22 cellular contexts compared by ENCODE assay signal in genomic region chr17:1625507-1626080, GRCh38. TPM values are rescaled to one million over a fixed set of nuclear protein-coding genes. Genes with fewer than 3 reads are reported as not detected.
DNase-seq lines count a peak whose midpoint lies in the region; ATAC-seq, FAIRE-seq and TF ChIP-seq lines count a peak whose summit lies in the region.
"Had no signal": no experiment of that assay in that cellular context is flagged by ENCODE, and none has a peak within 500 bp of the region (broad histone marks: within the 10 kb centered on the region; RNA-seq: fewer than 3 reads in every experiment).

No MANE protein-coding gene starts in this region.

- 89 to 96% methylated on average over 9 of the region's 9 CpGs for WGBS in heart right ventricle, 2 donors
- 95% methylated on average over 9 of the region's 9 CpGs; no CpG with 5 or more reads in 1 of the 2 experiments for WGBS in H1 (ENCODE audit: extremely low coverage in 1 of 2, insufficient coverage in 1 of 2, insufficient read length in 1 of 2, insufficient replicate concordance in 2 of 2, low coverage in 1 of 2, low lambda C conversion rate in 2 of 2, missing lambda C conversion rate in 1 of 2), 2 experiments
- WGBS in tibial nerve, 2 donors: 75 to 81% methylated on average over 9 of the region's 9 CpGs

- ATAC-seq in Right ventricle myocardium inferior (no peak), heart right ventricle (no peak)
- ATAC-seq: activated naive CD8-positive, alpha-beta T cell treated with anti-CD3 and anti-CD28 coated beads, Interleukin-2, amount 50 U/mL, for 24 hours; naive thymus-derived CD4-positive, alpha-beta T cell; sciatic nerve had no signal

- H3K27me3 ChIP-seq in heart right ventricle: no peaks in the 10 kb centered on the region
- H3K27me3 ChIP-seq in H1 (replicated peaks in 1 of 4; ENCODE audit: control insufficient read depth in 3 of 4, extremely low read depth in 1 of 4, insufficient read depth in 3 of 4, low read length in 3 of 4): peaks cover 0 to 13% (median 5%) of the 10 kb centered on the region in 4 experiments; a peak in 5 of 7 replicates
- H3K27me3 ChIP-seq in neural cell (ENCODE audit: insufficient read depth, low read depth, low read length): no peaks in the 10 kb centered on the region
- H3K27me3 ChIP-seq in tibial nerve: no peaks in the 10 kb centered on the region
- H3K27me3 ChIP-seq: transverse colon had no signal

- TF ChIP-seq CTCF in heart right ventricle (IDR thresholded peaks at IDR 0.05) (no peak), H1 (IDR thresholded peaks at IDR 0.05; ENCODE audit: control extremely low read depth in 1 of 3, insufficient read depth in 1 of 3, low read depth in 1 of 3, low read length in 3 of 3) (no peak), neural cell (IDR thresholded peaks at IDR 0.05; ENCODE audit: poor library complexity, severe bottlenecking) (no peak), tibial nerve (IDR thresholded peaks at IDR 0.05) (no peak)

- H2BK20ac ChIP-seq in H1 (ENCODE audit: low read length): no peak overlapping the region

- H4K20me1 ChIP-seq in H1 (replicated peaks in 1 of 2; ENCODE audit: control insufficient read depth in 1 of 2, insufficient read depth in 2 of 2, low read length in 2 of 2) (peaks cover 0 to 4% of the 10 kb centered on the region in 2 experiments), neural cell (ENCODE audit: insufficient read depth) (peaks cover 4% of the 10 kb centered on the region)

- H3K4ac ChIP-seq in H1 (replicated peaks; ENCODE audit: insufficient read length, low read depth, low read length): no peak overlapping the region

- H2BK120ac ChIP-seq in H1 (replicated peaks; ENCODE audit: low read depth, low read length): no peak overlapping the region

- H3K4me1 ChIP-seq in heart right ventricle: peaks cover 3 to 44% (median 21%) of the 10 kb centered on the region in 9 donors
- H3K4me1 ChIP-seq in H1 (replicated peaks in 1 of 4; ENCODE audit: control insufficient read depth in 3 of 4, insufficient read depth in 4 of 4, low read length in 3 of 4): peaks cover 0 to 11% (median 5%) of the 10 kb centered on the region in 4 experiments; a peak in 6 of 7 replicates
- peaks cover 0 to 43% (median 27%) of the 10 kb centered on the region in 4 donors for H3K4me1 ChIP-seq in tibial nerve

- H3K56ac ChIP-seq in H1 (replicated peaks; ENCODE audit: insufficient read length, low read depth, low read length): no peak overlapping the region

- H4K5ac ChIP-seq in H1 (ENCODE audit: insufficient read length, low read depth, low read length): no peak overlapping the region

- peak; percentile 62 for DNase-seq in Right ventricle myocardium inferior (ENCODE audit: missing footprints)
- no peak for DNase-seq in heart right ventricle
- no peak for DNase-seq in H1 (ENCODE audit: low read depth in 1 of 2, low spot score in 2 of 2)
- DNase-seq in tibial nerve (ENCODE audit: low spot score in 2 of 2): no peak
- no peak for DNase-seq in kidney glomerular epithelial cell (lab: John Stamatoyannopoulos, UW)
- DNase-seq in A172 (ENCODE audit: low spot score): no peak
- no peak for DNase-seq in NCI-H128 (lab: John Stamatoyannopoulos, UW; ENCODE audit: unreplicated experiment)
- DNase-seq: 8988T; activated CD4-positive, alpha-beta T cell treated with anti-CD3 and anti-CD28 coated beads, Interleukin-2, amount 10 ng/mL, durations not matched to agents 24 days and 14 days; activated naive CD8-positive, alpha-beta T cell treated with anti-CD3 and anti-CD28 coated beads, Interleukin-2, amount 50 U/mL, for 24 hours; caudate nucleus; effector CD4-positive, alpha-beta T cell; HCEC 1CT; naive thymus-derived CD4-positive, alpha-beta T cell; NCI-H1105; NCI-H2171; NK-92 treated with Interleukin-12 subunit alpha and Interleukin-12 subunit beta, amount 100 ng/mL, for 24 hours; SHP77 treated with DMSO at 0.1 percent for 48 hours; stimulated activated CD4-positive, alpha-beta T cell treated with anti-CD3 and anti-CD28 coated beads, Interleukin-4, amount 100 ng/mL, for 24 hours; transverse colon had no signal

- H3K14ac ChIP-seq in H1 (ENCODE audit: insufficient read length): no peak overlapping the region

- H3K27ac ChIP-seq in heart right ventricle (peak overlapping the region in 2 of 10 donors; percentile 97), H1 (ENCODE audit: low read depth, low read length) (no peak overlapping the region), neural cell (ENCODE audit: low read length) (no peak overlapping the region), tibial nerve (peak overlapping the region in 3 of 4 donors; percentile 88 to 98 (median 95))

- FAIRE-seq in H1 (lab: Jason Lieb, UNC): no peak

- peak overlapping the region; percentile 81; the same call in 1 of the 2 replicates for H2BK15ac ChIP-seq in H1 (ENCODE audit: low read length)

- no peak overlapping the region for H3K4me2 ChIP-seq in H1 (ENCODE audit: insufficient read depth in 1 of 2, low read depth in 2 of 2, low read length in 2 of 2)
- H3K4me2 ChIP-seq in neural cell (ENCODE audit: low read length): peak overlapping the region; percentile 94

- CTCF ChIA-PET in H1 (lab: Charles Lee; ENCODE audit: partially characterized antibody): interaction anchor here (1.0 to 14.5 kb wide), 8 partner anchors 10 to 92 kb away, joined by 3 to 146 read pairs (median 4); no protein-coding TSS in a partner anchor

- H3K79me2 ChIP-seq in H1 (ENCODE audit: control insufficient read depth in 1 of 2, insufficient read depth in 2 of 2, low read length in 2 of 2) (no peaks in the 10 kb centered on the region), neural cell (replicated peaks; ENCODE audit: insufficient read depth, low read length) (peaks cover 43% of the 10 kb centered on the region)

- H3K9me3 ChIP-seq in heart right ventricle (no peaks in the 10 kb centered on the region), H1 (ENCODE audit: insufficient read depth in 2 of 2, low read depth in 1 of 2, low read length in 1 of 2) (no peaks in the 10 kb centered on the region), neural cell (ENCODE audit: low read length) (no peaks in the 10 kb centered on the region), tibial nerve (no peaks in the 10 kb centered on the region)
- H3K9me3 ChIP-seq: transverse colon had no signal

- no peak overlapping the region for H3K9ac ChIP-seq in H1 (replicated peaks in 1 of 4; ENCODE audit: extremely low read depth in 1 of 4, low read depth in 3 of 4, low read length in 3 of 4)
- peak overlapping the region; percentile 99 for H3K9ac ChIP-seq in neural cell (ENCODE audit: low read length)

- no peak overlapping the region for H2AK5ac ChIP-seq in H1 (ENCODE audit: low read depth, low read length)

- POLR2A ChIA-PET in H1 (lab: Charles Lee; ENCODE audit: partially characterized antibody): interaction anchor here (0.7 to 1.4 kb wide), 6 partner anchors 9 to 205 kb away, joined by 3 to 9 read pairs (median 3); partner anchors contain the start of gene INPP5K

- peak overlapping the region in 1 of 10 donors; percentile 82 for H3K4me3 ChIP-seq in heart right ventricle
- no peak overlapping the region for H3K4me3 ChIP-seq in H1 (ENCODE audit: extremely low read depth in 1 of 4, insufficient read depth in 2 of 4, low read depth in 3 of 4, low read length in 4 of 4)
- peak overlapping the region; percentile 96 for H3K4me3 ChIP-seq in neural cell (ENCODE audit: low read length)
- H3K4me3 ChIP-seq in tibial nerve: no peak overlapping the region
- H3K4me3 ChIP-seq: transverse colon had no signal

- TF ChIP-seq RAD21 in H1 (IDR thresholded peaks at IDR 0.05 in 1 of 2, conservative IDR thresholded peaks at IDR 0.05 in 1 of 2; ENCODE audit: low read depth in 2 of 2, low read length in 2 of 2): no peak
- TF ChIP-seq RAD21 in neural cell (conservative IDR thresholded peaks at IDR 0.05): no peak

- H3K18ac ChIP-seq in H1 (ENCODE audit: extremely low read depth, low read length): no peak overlapping the region

- no peak overlapping the region for H4K8ac ChIP-seq in H1 (ENCODE audit: extremely low read depth, insufficient read depth, low read length)

- no peaks in the 10 kb centered on the region for H3F3A ChIP-seq in neural cell (ENCODE audit: insufficient read depth, low read length, poor library complexity, severe bottlenecking)

- peaks cover 0 to 31% (median 0%) of the 10 kb centered on the region in 9 donors for H3K36me3 ChIP-seq in heart right ventricle
- H3K36me3 ChIP-seq in H1 (ENCODE audit: control insufficient read depth in 2 of 4, insufficient read depth in 4 of 4, low read length in 3 of 4): no peaks in the 10 kb centered on the region
- peaks cover 14% of the 10 kb centered on the region for H3K36me3 ChIP-seq in neural cell (ENCODE audit: insufficient read depth, low read length)
- H3K36me3 ChIP-seq in tibial nerve: peaks cover 0 to 31% (median 0%) of the 10 kb centered on the region in 3 donors
- H3K36me3 ChIP-seq: transverse colon had no signal

- no peak overlapping the region; the same call in 1 of the 2 replicates for H2BK5ac ChIP-seq in H1 (ENCODE audit: low read depth, low read length)

- no peak overlapping the region for H3K23ac ChIP-seq in H1 (ENCODE audit: insufficient read length)

- H2BK12ac ChIP-seq in H1 (ENCODE audit: low read depth, low read length): no peak overlapping the region

- peaks cover 14% of the 10 kb centered on the region for H3K23me2 ChIP-seq in H1 (ENCODE audit: low read depth, low read length)

- intact Hi-C loops in Right ventricle myocardium inferior (cut with DNase I) (no loop called here), heart right ventricle (cut with DNase I) (loop anchor here in 3 of 10 donors (5.0 kb wide), 3 partner anchors 33 to 53 kb away; no protein-coding TSS in a partner anchor)

- TF ChIP-seq EP300 in H1 (IDR thresholded peaks at IDR 0.05; ENCODE audit: borderline replicate concordance in 1 of 2, low read depth in 2 of 2, low read length in 2 of 2) (no peak), neural cell (conservative IDR thresholded peaks at IDR 0.05; ENCODE audit: poor library complexity, severe bottlenecking) (no peak), tibial nerve (IDR thresholded peaks at IDR 0.05) (no peak)

- TF ChIP-seq POLR2A in H1 (IDR thresholded peaks at IDR 0.05; ENCODE audit: control extremely low read depth in 1 of 2, low read depth in 2 of 2, low read length in 2 of 2): no peak
- no peak for TF ChIP-seq POLR2A in tibial nerve (IDR thresholded peaks at IDR 0.05)

- H3K9me2 ChIP-seq in neural cell (ENCODE audit: insufficient read depth, low read length): no peaks in the 10 kb centered on the region

- H3K79me1 ChIP-seq in H1 (ENCODE audit: low read depth, low read length): no peaks in the 10 kb centered on the region

- no peak overlapping the region for H2AFZ ChIP-seq in H1 (ENCODE audit: low read length)
- no peak overlapping the region for H2AFZ ChIP-seq in neural cell (ENCODE audit: low read depth, low read length)

- no peak overlapping the region for H4K91ac ChIP-seq in H1 (replicated peaks; ENCODE audit: insufficient read length, low read length)

RNA-seq across cellular contexts. Expression of gene SLC43A2, which starts 3.0 kb away (rescaled TPM):
- 5.5 TPM for total RNA-seq in Right ventricle myocardium inferior
- 10 to 100 TPM in 1 of 10 donors, 1 to 10 TPM in 9; 4.1 to 16.4 (median 7.0) TPM for total RNA-seq in heart right ventricle
- polyA plus RNA-seq in heart right ventricle: 1 to 10 TPM; 1.6 to 3.9 TPM
- 6.6 and 7.8 TPM in 2 replicates for total RNA-seq in H1 (2021; fragmentation: NEBNext Ultra II Directional; extraction: Animal tissue kit (Norgen Biotek cat#: 25700))
- 10.5 and 12.6 TPM in 2 replicates for polyA plus RNA-seq in H1 (2011; rRNA removed)
- polyA plus RNA-seq in H1 (2011; cell fraction: cytosol; rRNA removed): 7.7 TPM
- 9.0 TPM for polyA plus RNA-seq in H1 (2011; cell fraction: nucleus; rRNA removed)
- polyA plus RNA-seq in H1 (2012, experiment 1 of 2): 8.7 to 10.6 TPM (median 9.4 TPM) in 4 replicates
- polyA plus RNA-seq in H1 (2012, experiment 2 of 2): 9.0 TPM
- polyA plus RNA-seq in H1 (2013, experiment 1 of 2): 9.4 TPM
- polyA plus RNA-seq in H1 (2013, experiment 2 of 2): 9.7 TPM
- 7.8 and 10.8 TPM in 2 replicates for polyA minus RNA-seq in H1 (2011; rRNA and poly(A)+ RNA removed)
- polyA minus RNA-seq in H1 (2011; cell fraction: cytosol; rRNA and poly(A)+ RNA removed): 10.0 TPM
- polyA minus RNA-seq in H1 (2011; cell fraction: nucleus; rRNA and poly(A)+ RNA removed): 8.6 TPM
- 60.1 and 69.0 TPM in 2 replicates for polyA plus RNA-seq in neural cell
- 97.8 and 108 TPM in 2 replicates for polyA minus RNA-seq in neural cell
- 10 to 100 TPM; 10.3 to 26.1 (median 14.1) TPM for total RNA-seq in tibial nerve
- 6.5 and 8.0 TPM in 2 replicates for total RNA-seq in A172 (2014; rRNA removed; shearing (Covaris generic))

RNA-seq across cellular contexts. Expression of gene SCARF1, which starts 19.9 kb away (rescaled TPM):
- total RNA-seq in Right ventricle myocardium inferior (12.4 TPM), heart right ventricle (10 to 100 TPM in 7 of 10 donors, 1 to 10 TPM in 3; 7.6 to 18.8 (median 13.2) TPM), tibial nerve (10 to 100 TPM in 3 of 4 donors, 1 to 10 TPM in 1; 7.1 to 30.6 (median 21.7) TPM)
- polyA plus RNA-seq in heart right ventricle (10 to 100 TPM; 10.2 to 22.6 TPM), H1 (2011; rRNA removed) (1.1 and 1.5 TPM in 2 replicates), neural cell (3.0 and 5.4 TPM in 2 replicates)
- 1.6 TPM in 2 replicates for total RNA-seq in H1 (2021; fragmentation: NEBNext Ultra II Directional; extraction: Animal tissue kit (Norgen Biotek cat#: 25700))
- 0.98 TPM for polyA plus RNA-seq in H1 (2011; cell fraction: cytosol; rRNA removed)
- 3.0 TPM for polyA plus RNA-seq in H1 (2011; cell fraction: nucleus; rRNA removed)
- polyA plus RNA-seq in H1 (2012, experiment 1 of 2): 0.55 to 1.3 TPM (median 0.90 TPM) in 4 replicates
- 0.55 TPM for polyA plus RNA-seq in H1 (2012, experiment 2 of 2)
- 3.5 TPM for polyA plus RNA-seq in H1 (2013, experiment 1 of 2)
- polyA plus RNA-seq in H1 (2013, experiment 2 of 2): 3.3 TPM
- 0.49 and 0.50 TPM in 2 replicates for polyA minus RNA-seq in H1 (2011; rRNA and poly(A)+ RNA removed)
- not detected for polyA minus RNA-seq in H1 (2011; cell fraction: cytosol; rRNA and poly(A)+ RNA removed)
- 1.5 TPM for polyA minus RNA-seq in H1 (2011; cell fraction: nucleus; rRNA and poly(A)+ RNA removed)
- polyA minus RNA-seq in neural cell: 0.73 and 1.2 TPM in 2 replicates
- 1.0 and 1.1 TPM in 2 replicates for total RNA-seq in A172 (2014; rRNA removed; shearing (Covaris generic))

RNA-seq across cellular contexts. Expression of gene RILP, which starts 24.1 kb away (rescaled TPM):
- total RNA-seq in Right ventricle myocardium inferior (73.0 TPM), heart right ventricle (10 to 100 TPM; 54.0 to 87.8 (median 63.2) TPM), tibial nerve (10 to 100 TPM; 17.6 to 59.1 (median 57.3) TPM)
- polyA plus RNA-seq in heart right ventricle (100 to 1,000 TPM in 1 of 2 donors, 10 to 100 TPM in 1; 47.5 to 152 TPM), H1 (2011; rRNA removed) (6.8 and 10.3 TPM in 2 replicates), neural cell (7.5 and 14.9 TPM in 2 replicates)
- total RNA-seq in H1 (2021; fragmentation: NEBNext Ultra II Directional; extraction: Animal tissue kit (Norgen Biotek cat#: 25700)): 6.0 and 7.2 TPM in 2 replicates
- 8.8 TPM for polyA plus RNA-seq in H1 (2011; cell fraction: cytosol; rRNA removed)
- polyA plus RNA-seq in H1 (2011; cell fraction: nucleus; rRNA removed): 8.7 TPM
- 5.5 to 9.1 TPM (median 7.5 TPM) in 4 replicates for polyA plus RNA-seq in H1 (2012, experiment 1 of 2)
- 5.8 TPM for polyA plus RNA-seq in H1 (2012, experiment 2 of 2)
- 13.2 TPM for polyA plus RNA-seq in H1 (2013, experiment 1 of 2)
- 13.9 TPM for polyA plus RNA-seq in H1 (2013, experiment 2 of 2)
- 2.0 and 3.0 TPM in 2 replicates for polyA minus RNA-seq in H1 (2011; rRNA and poly(A)+ RNA removed)
- polyA minus RNA-seq in H1 (2011; cell fraction: cytosol; rRNA and poly(A)+ RNA removed): 3.5 TPM
- 3.0 TPM for polyA minus RNA-seq in H1 (2011; cell fraction: nucleus; rRNA and poly(A)+ RNA removed)
- polyA minus RNA-seq in neural cell: 1.2 and 2.7 TPM in 2 replicates
- total RNA-seq in A172 (2014; rRNA removed; shearing (Covaris generic)): 5.6 and 20.3 TPM in 2 replicates

RNA-seq across cellular contexts. Expression of gene PRPF8, which starts 59.1 kb away (rescaled TPM):
- total RNA-seq in Right ventricle myocardium inferior: 120 TPM
- total RNA-seq in heart right ventricle: 100 to 1,000 TPM; 137 to 205 (median 179) TPM
- 100 to 1,000 TPM in 1 of 2 donors, 10 to 100 TPM in 1; 79.1 to 107 TPM for polyA plus RNA-seq in heart right ventricle
- 328 and 329 TPM in 2 replicates for total RNA-seq in H1 (2021; fragmentation: NEBNext Ultra II Directional; extraction: Animal tissue kit (Norgen Biotek cat#: 25700))
- 271 and 337 TPM in 2 replicates for polyA plus RNA-seq in H1 (2011; rRNA removed)
- 171 TPM for polyA plus RNA-seq in H1 (2011; cell fraction: cytosol; rRNA removed)
- polyA plus RNA-seq in H1 (2011; cell fraction: nucleus; rRNA removed): 475 TPM
- polyA plus RNA-seq in H1 (2012, experiment 1 of 2): 269 to 356 TPM (median 294 TPM) in 4 replicates
- polyA plus RNA-seq in H1 (2012, experiment 2 of 2): 746 TPM
- 148 TPM for polyA plus RNA-seq in H1 (2013, experiment 1 of 2)
- polyA plus RNA-seq in H1 (2013, experiment 2 of 2): 123 TPM
- 610 and 698 TPM in 2 replicates for polyA minus RNA-seq in H1 (2011; rRNA and poly(A)+ RNA removed)
- polyA minus RNA-seq in H1 (2011; cell fraction: cytosol; rRNA and poly(A)+ RNA removed): 338 TPM
- polyA minus RNA-seq in H1 (2011; cell fraction: nucleus; rRNA and poly(A)+ RNA removed): 277 TPM
- polyA plus RNA-seq in neural cell: 43.9 and 56.9 TPM in 2 replicates
- polyA minus RNA-seq in neural cell: 149 and 158 TPM in 2 replicates
- total RNA-seq in tibial nerve: 100 to 1,000 TPM; 176 to 235 (median 194) TPM
- 77.9 and 90.5 TPM in 2 replicates for total RNA-seq in A172 (2014; rRNA removed; shearing (Covaris generic))

Comparison
In these comparisons a context has a peak if more than half of its experiments do, and no peak if none do; other contexts are left out.
1. H3K27ac ChIP-seq: peak in tibial nerve (3 of 4); none in H1 (single experiment) and neural cell (single experiment).